ENCODE assay signal across 23 cellular contexts in the genomic region with DNA sequence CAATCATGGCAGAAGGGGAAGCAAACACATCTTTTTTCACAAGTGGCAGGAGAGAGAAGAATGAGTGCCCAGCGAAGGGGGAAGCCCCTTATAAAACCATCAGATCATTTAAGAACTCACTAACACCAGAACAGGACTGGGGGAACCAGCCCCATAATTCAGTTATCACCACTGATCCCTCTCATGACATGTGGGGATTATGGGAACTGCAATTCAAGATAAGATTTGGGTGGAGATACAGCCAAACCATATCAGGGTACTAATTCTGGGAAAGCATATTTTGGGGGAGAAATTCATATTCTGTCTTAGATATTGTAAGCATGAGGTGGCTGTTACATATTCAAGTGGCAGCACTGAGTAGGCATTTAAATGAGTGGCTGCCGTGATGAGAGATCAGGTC.
"Had no signal": no experiment of that assay in that cellular context is flagged by ENCODE, and none has a peak within 500 bp of the region (broad histone marks: within the 10 kb centered on the region; RNA-seq: fewer than 3 reads in every experiment).

No MANE protein-coding gene starts in this region.

- H3K9ac ChIP-seq: neural progenitor cell, parathyroid adenoma had no signal

- H3K4me3 Mint-ChIP-seq: naive thymus-derived CD4-positive, alpha-beta T cell; nephron; neural progenitor cell had no signal

- H3K4me3 ChIP-seq: esophagus muscularis mucosa, heart right ventricle, neural progenitor cell, right lobe of liver, stomach, thyroid gland had no signal

- H3K27me3 ChIP-seq: esophagus muscularis mucosa, foreskin keratinocyte, heart right ventricle, neural progenitor cell, right lobe of liver, stomach, thyroid gland had no signal

- H3K4me1 ChIP-seq: foreskin keratinocyte, neural progenitor cell had no signal

- FAIRE-seq: islet of Langerhans, small intestine had no signal

- H3K27ac Mint-ChIP-seq: naive thymus-derived CD4-positive, alpha-beta T cell; nephron; neural progenitor cell; progenitor cell of endocrine pancreas had no signal

- H3K4me1 Mint-ChIP-seq: neural progenitor cell had no signal

- H3K27ac ChIP-seq: epithelial cell of prostate, esophagus muscularis mucosa, foreskin keratinocyte, heart right ventricle, neural progenitor cell, parathyroid adenoma, right lobe of liver, stomach, thyroid gland had no signal

- DNase-seq: cortex of kidney; foreskin keratinocyte; glutamatergic neuron; heart right ventricle; hippocampal formation; mesenchymal stem cell; midbrain; naive thymus-derived CD4-positive, alpha-beta T cell; right lobe of liver; small intestine; stimulated activated CD4-positive, alpha-beta T cell treated with anti-CD3 and anti-CD28 coated beads, Interleukin-15, amount 100 ng/mL, for 24 hours; stimulated activated CD4-positive, alpha-beta T cell treated with anti-CD3 and anti-CD28 coated beads, Interleukin-2, amount 100 ng/mL, for 48 hours; stimulated activated naive CD4-positive, alpha-beta T cell; stomach; thyroid gland; trophoblast cell had no signal

- H3K9me3 ChIP-seq: esophagus muscularis mucosa, heart right ventricle, right lobe of liver, stomach, thyroid gland had no signal

- H3K9me3 Mint-ChIP-seq: naive thymus-derived CD4-positive, alpha-beta T cell; nephron; neural progenitor cell had no signal

- H3K36me3 ChIP-seq: neural progenitor cell, right lobe of liver, thyroid gland had no signal

- H3K27me3 Mint-ChIP-seq: naive thymus-derived CD4-positive, alpha-beta T cell; progenitor cell of endocrine pancreas had no signal
